ENCODE assay signal across 19 cellular contexts in the genomic region with DNA sequence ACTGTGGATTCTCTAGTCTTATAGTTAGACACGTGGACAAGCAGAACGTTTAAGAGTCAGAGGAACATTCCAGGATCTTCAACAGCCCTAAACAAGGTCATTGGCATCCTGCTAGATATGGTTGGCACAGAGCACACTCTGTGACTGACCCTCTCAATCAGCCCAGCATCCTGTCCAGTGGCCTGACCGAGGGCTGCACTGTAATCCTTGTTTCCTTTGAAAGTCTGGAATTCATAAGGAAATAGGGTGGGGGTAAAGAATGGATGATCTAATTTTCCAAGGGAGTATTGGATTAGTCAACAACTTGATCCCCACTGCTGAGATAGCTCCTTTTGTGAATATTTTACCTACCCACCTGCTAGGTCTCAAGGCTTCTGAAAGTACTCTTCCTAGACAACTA.
DNase-seq lines count a peak whose midpoint lies in the region; ATAC-seq and TF ChIP-seq lines count a peak whose summit lies in the region.
"Had no signal": no experiment of that assay in that cellular context is flagged by ENCODE, and none has a peak within 500 bp of the region (broad histone marks: within the 10 kb centered on the region; RNA-seq: fewer than 3 reads in every experiment).

No MANE protein-coding gene starts in this region.

- TF ChIP-seq CTCF in progenitor cell of endocrine pancreas (IDR thresholded peaks at IDR 0.05; ENCODE audit: unreplicated experiment), result no peak

- CTCF ChIA-PET in HEK293T (lab: Yijun Ruan, JAX), result no interaction called here

- no peak overlapping the region for H3K4me3 Mint-ChIP-seq in activated T-helper 17 cell treated with anti-CD3 and anti-CD28 coated beads, Interleukin-2, amount 50 U/mL, for 72 hours
- H3K4me3 Mint-ChIP-seq in progenitor cell of endocrine pancreas (ENCODE audit: low read depth), result no peak overlapping the region
- H3K4me3 Mint-ChIP-seq: activated CD4-positive, alpha-beta T cell treated with anti-CD3 and anti-CD28 coated beads for 36 hours; naive thymus-derived CD8-positive, alpha-beta T cell had no signal

- no peak for TF ChIP-seq POLR2A in erythroblast (IDR thresholded peaks at IDR 0.05; ENCODE audit: low read length)

- H3K27ac Mint-ChIP-seq in activated T-helper 17 cell treated with anti-CD3 and anti-CD28 coated beads, Interleukin-2, amount 50 U/mL, for 72 hours, result peak overlapping the region; percentile 83
- H3K27ac Mint-ChIP-seq in progenitor cell of endocrine pancreas, result no peak overlapping the region
- H3K27ac Mint-ChIP-seq: activated CD4-positive, alpha-beta T cell treated with anti-CD3 and anti-CD28 coated beads for 36 hours had no signal

- POLR2A ChIA-PET in HEK293T (lab: Yijun Ruan, JAX), result no interaction called here

- H3K9me3 Mint-ChIP-seq in activated T-helper 17 cell treated with anti-CD3 and anti-CD28 coated beads, Interleukin-2, amount 50 U/mL, for 72 hours, result no peaks in the 10 kb centered on the region
- no peaks in the 10 kb centered on the region for H3K9me3 Mint-ChIP-seq in progenitor cell of endocrine pancreas (ENCODE audit: low read depth)
- H3K9me3 Mint-ChIP-seq: activated naive CD4-positive, alpha-beta T cell treated with anti-CD3 and anti-CD28 coated beads, Interleukin-2, amount 50 U/mL, for 72 hours; naive thymus-derived CD8-positive, alpha-beta T cell; stimulated activated effector memory CD8-positive, alpha-beta T cell treated with anti-CD3 and anti-CD28 coated beads, Interleukin-12 subunit alpha, Interleukin-12 subunit beta, amount 100 ng/mL, for 72 hours had no signal

- H3K36me3 Mint-ChIP-seq in activated T-helper 17 cell treated with anti-CD3 and anti-CD28 coated beads, Interleukin-2, amount 50 U/mL, for 72 hours (ENCODE audit: low read depth), result no peaks in the 10 kb centered on the region
- no peaks in the 10 kb centered on the region for H3K36me3 Mint-ChIP-seq in progenitor cell of endocrine pancreas (ENCODE audit: insufficient read depth)
- H3K36me3 Mint-ChIP-seq: activated naive CD4-positive, alpha-beta T cell treated with anti-CD3 and anti-CD28 coated beads, Interleukin-2, amount 50 U/mL, for 72 hours; naive thymus-derived CD8-positive, alpha-beta T cell had no signal

- H3K27me3 Mint-ChIP-seq in activated T-helper 17 cell treated with anti-CD3 and anti-CD28 coated beads, Interleukin-2, amount 50 U/mL, for 72 hours, result peaks cover 30% of the 10 kb centered on the region
- no peaks in the 10 kb centered on the region for H3K27me3 Mint-ChIP-seq in progenitor cell of endocrine pancreas

- H3K4me1 Mint-ChIP-seq in activated T-helper 17 cell treated with anti-CD3 and anti-CD28 coated beads, Interleukin-2, amount 50 U/mL, for 72 hours, result peaks cover 21% of the 10 kb centered on the region
- no peaks in the 10 kb centered on the region for H3K4me1 Mint-ChIP-seq in progenitor cell of endocrine pancreas (ENCODE audit: low read depth)

- DNase-seq in A172 (ENCODE audit: low spot score) (peak; percentile 64), HCEC 1CT (peak; percentile 21), glomerular endothelial cell (ENCODE audit: extremely low read depth, low read depth, low spot score) (peak; percentile 22), HuH-7.5 (ENCODE audit: low spot score) (no peak), HEK293T (ENCODE audit: extremely low spot score) (no peak), progenitor cell of endocrine pancreas (ENCODE audit: low spot score, unreplicated experiment) (no peak), erythroblast (lab: John Stamatoyannopoulos, UW) (no peak)
- DNase-seq: activated CD4-positive, alpha-beta T cell treated with anti-CD3 and anti-CD28 coated beads for 36 hours; C1 segment of cervical spinal cord; GDM1; naive thymus-derived CD8-positive, alpha-beta T cell; NCI-H1436 treated with DMSO at 0.1 percent for 48 hours; NCI-H526; SW 1271; testis had no signal

- no peak for ATAC-seq in activated T-helper 17 cell treated with anti-CD3 and anti-CD28 coated beads, Interleukin-2, amount 50 U/mL, for 72 hours (replicated peaks)
- ATAC-seq: A549; activated CD4-positive, alpha-beta T cell treated with anti-CD3 and anti-CD28 coated beads for 36 hours; activated naive CD4-positive, alpha-beta T cell treated with anti-CD3 and anti-CD28 coated beads, Interleukin-2, amount 50 U/mL, for 72 hours; naive thymus-derived CD8-positive, alpha-beta T cell had no signal

TF ChIP-seq in HEK293T, 16 proteins besides CTCF, POLR2A, EP300 and RAD21:
- TF ChIP-seq ARNT (IDR thresholded peaks at IDR 0.05), result no peak
- no peak for TF ChIP-seq FOXK2 (IDR thresholded peaks at IDR 0.05)
- TF ChIP-seq PKNOX1 (IDR thresholded peaks at IDR 0.05), result no peak
- no peak for TF ChIP-seq TARDBP (IDR thresholded peaks at IDR 0.05)
- TF ChIP-seq SP1 (IDR thresholded peaks at IDR 0.05), result no peak
- no peak for TF ChIP-seq BHLHE40 (IDR thresholded peaks at IDR 0.05; ENCODE audit: borderline replicate concordance)
- no peak for TF ChIP-seq HDGF (IDR thresholded peaks at IDR 0.05; ENCODE audit: borderline replicate concordance)
- no peak for TF ChIP-seq SUZ12 (IDR thresholded peaks at IDR 0.05)
- no peak for TF ChIP-seq ZNF384 (IDR thresholded peaks at IDR 0.05)

Comparison
In these comparisons a context has a peak if more than half of its experiments do, and no peak if none do; other contexts are left out.
1. DNase-seq: peak in A172 (single experiment), HCEC 1CT (single experiment) and glomerular endothelial cell (single experiment); none in HuH-7.5 (single experiment), HEK293T (single experiment), progenitor cell of endocrine pancreas (single experiment) and erythroblast (0 of 2).